ENCODE assay signal across 8 cellular contexts in the genomic region with DNA sequence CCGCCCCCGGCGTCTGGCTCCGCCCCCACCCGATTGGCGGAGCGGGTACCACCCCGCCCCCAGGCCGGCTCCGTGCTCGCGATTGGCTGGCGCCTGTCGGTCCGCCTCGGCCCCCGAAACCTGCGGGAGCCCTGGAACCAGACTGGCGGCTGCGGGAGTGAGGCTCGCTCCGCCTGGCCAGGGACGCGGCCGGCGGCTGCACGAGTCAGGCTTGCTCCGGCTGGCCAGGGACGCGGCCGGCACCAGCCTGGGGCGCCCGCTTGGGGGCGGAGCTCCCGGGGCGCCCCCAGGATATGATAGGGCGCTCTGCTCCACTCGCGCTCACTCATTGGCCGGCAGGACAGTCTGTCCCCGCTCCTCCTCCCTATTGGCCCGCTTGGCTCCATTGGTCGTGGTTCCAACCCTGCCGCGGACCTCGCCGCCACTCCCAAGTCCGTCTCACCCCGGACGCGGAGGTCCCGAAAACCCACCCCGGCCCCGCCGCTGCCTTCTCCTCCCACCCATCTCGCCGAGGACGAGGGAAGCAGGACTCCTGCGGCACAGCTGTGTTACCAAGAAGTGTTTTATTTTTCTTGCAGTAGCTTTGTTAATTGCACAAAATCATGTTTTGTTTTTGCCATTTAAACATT. TPM values are rescaled to one million over a fixed set of nuclear protein-coding genes. Genes with fewer than 3 reads are reported as not detected.
DNase-seq lines count a peak whose midpoint lies in the region; ATAC-seq and TF ChIP-seq lines count a peak whose summit lies in the region.

No MANE protein-coding gene starts in this region.

- no peaks in the 10 kb centered on the region for H3K27me3 Mint-ChIP-seq in activated B cell treated with CpG ODN at 0.5 μM for 24 hours

- ATAC-seq in GM18873 (IDR thresholded peaks at IDR 0.05; ENCODE audit: low FRiP score, unreplicated experiment) (peak; percentile 85), HG03159 (IDR thresholded peaks at IDR 0.05; ENCODE audit: unreplicated experiment) (peak; percentile 93), activated B cell treated with CpG ODN at 0.5 μM for 24 hours (ENCODE audit: low read depth) (peak; percentile 88)

- DNase-seq in AG04449 (ENCODE audit: low read depth, low spot score) (peak; percentile 37), NCI-H2196 treated with DMSO at 0.1 percent for 48 hours (lab: John Stamatoyannopoulos, UW; ENCODE audit: unreplicated experiment) (peak; percentile 94), activated B cell treated with CpG ODN at 0.5 μM for 24 hours (peak; percentile 97), caudate nucleus (lab: John Stamatoyannopoulos, UW) (peak; percentile 79 to 99 (median 94)), inferior parietal cortex (ENCODE audit: extremely low spot score) (peak; percentile 95), smooth muscle cell of the brain vasculature (ENCODE audit: low read depth, low spot score) (peak; percentile 79)

- peak overlapping the region; percentile 80 for H3K4me3 ChIP-seq in AG04449 (ENCODE audit: low read depth, low read length)

- intact Hi-C loops in activated B cell treated with CpG ODN at 0.5 μM for 24 hours (cut with micrococcal nuclease), result loop anchor here (1.0 kb wide), 5 partner anchors 34 to 186 kb away; a partner anchor contains a TSS

- H3K4me1 Mint-ChIP-seq in activated B cell treated with CpG ODN at 0.5 μM for 24 hours, result peaks cover 25% of the 10 kb centered on the region

- CTCF ChIA-PET in AG04449 (lab: Yijun Ruan, JAX) (interaction anchor here (2.0 kb wide), 1 partner anchor 153 kb away, joined by 15 read pairs; no protein-coding TSS in a partner anchor), activated B cell treated with CpG ODN at 0.5 μM for 24 hours (lab: Charles Lee) (interaction anchor here (1.0 kb wide), 2 partner anchors 68 to 179 kb away, joined by 3 read pairs; a partner anchor contains a TSS)

- POLR2A ChIA-PET in AG04449 (lab: Yijun Ruan, JAX) (interaction anchor here (0.8 to 2.1 kb wide), 5 partner anchors 17 to 72 kb away, joined by 3 to 8 read pairs (median 3); a partner anchor contains a TSS), activated B cell treated with CpG ODN at 0.5 μM for 24 hours (lab: Charles Lee) (interaction anchor here (0.5 to 2.6 kb wide), 8 partner anchors 21 to 186 kb away, joined by 3 to 21 read pairs (median 8); a partner anchor contains a TSS)

- peak overlapping the region; percentile 69 for H3K27ac Mint-ChIP-seq in activated B cell treated with CpG ODN at 0.5 μM for 24 hours

- peak overlapping the region; percentile 97 for H3K27ac ChIP-seq in caudate nucleus (ENCODE audit: low read depth, low read length)

- no peaks in the 10 kb centered on the region for H3K9me3 Mint-ChIP-seq in activated B cell treated with CpG ODN at 0.5 μM for 24 hours

- H3K36me3 Mint-ChIP-seq in activated B cell treated with CpG ODN at 0.5 μM for 24 hours (ENCODE audit: low read depth), result peaks cover 26% of the 10 kb centered on the region

- H3K4me3 Mint-ChIP-seq in activated B cell treated with CpG ODN at 0.5 μM for 24 hours, result peak overlapping the region; percentile 86

- TF ChIP-seq CTCF in AG04449 (IDR thresholded peaks at IDR 0.05; ENCODE audit: insufficient read depth, low read length, missing control alignments) (no peak), activated B cell treated with CpG ODN at 0.5 μM for 24 hours (IDR thresholded peaks at IDR 0.05) (no peak)

RNA-seq across cellular contexts. Expression of a gene that starts 0.3 kb away (rescaled TPM):
- 5.4 and 6.8 TPM in 2 replicates for total RNA-seq in activated B cell treated with CpG ODN at 0.5 μM for 24 hours

RNA-seq across cellular contexts. Expression of a gene that starts 7.6 kb away (rescaled TPM):
- total RNA-seq in activated B cell treated with CpG ODN at 0.5 μM for 24 hours, result not detected in 2 replicates

RNA-seq across cellular contexts. Expression of a gene that starts 14.6 kb away (rescaled TPM):
- not detected in 2 replicates for total RNA-seq in activated B cell treated with CpG ODN at 0.5 μM for 24 hours

RNA-seq across cellular contexts. Expression of a gene that starts 35.8 kb away (rescaled TPM):
- 14.3 and 19.1 TPM in 2 replicates for total RNA-seq in activated B cell treated with CpG ODN at 0.5 μM for 24 hours

RNA-seq across cellular contexts. Expression of a gene that starts 44.3 kb away (rescaled TPM):
- 138 and 156 TPM in 2 replicates for total RNA-seq in activated B cell treated with CpG ODN at 0.5 μM for 24 hours

Comparison
In these comparisons a context has a peak if more than half of its experiments do, and no peak if none do; other contexts are left out.
1. Peak in every context shown above with its lines: DNase-seq, ATAC-seq, H3K4me3 ChIP-seq and H3K27ac ChIP-seq.
2. DNase-seq: peak in every context shown above with its lines; median percentile 97 in activated B cell treated with CpG ODN at 0.5 μM for 24 hours; 95 in inferior parietal cortex; 94 in NCI-H2196 treated with DMSO at 0.1 percent for 48 hours; 94 in caudate nucleus; 79 in smooth muscle cell of the brain vasculature; 37 in AG04449.